ENCODE assay signal across 30 cellular contexts in the genomic region with DNA sequence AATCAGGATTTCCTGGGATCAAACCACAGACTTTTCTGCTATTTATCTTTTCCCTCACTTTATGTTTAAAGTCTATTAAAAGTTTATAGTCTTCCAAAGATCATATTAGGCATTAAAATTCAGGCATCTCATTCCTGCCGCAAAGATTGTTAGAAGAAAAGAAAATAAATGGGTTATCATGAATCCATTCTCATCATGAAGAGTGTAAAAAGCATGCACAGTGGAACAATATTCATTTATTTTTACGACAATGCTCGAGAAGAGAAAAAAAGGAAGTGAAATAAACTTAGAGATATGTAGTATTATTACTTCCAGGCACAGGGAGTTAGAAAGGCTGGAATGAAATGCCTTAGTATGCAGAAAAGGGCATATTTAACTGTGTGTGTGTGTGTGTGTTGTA.
"Had no signal": no experiment of that assay in that cellular context is flagged by ENCODE, and none has a peak within 500 bp of the region (broad histone marks: within the 10 kb centered on the region; RNA-seq: fewer than 3 reads in every experiment).

No MANE protein-coding gene starts in this region.

- H3K36me3 ChIP-seq: heart right ventricle, lower lobe of right lung, ovary, prostate gland, spleen, suprapubic skin, tibial artery, upper lobe of right lung had no signal

- H3K4me1 ChIP-seq: foreskin keratinocyte, lower lobe of right lung, prostate gland, spleen, suprapubic skin, tibial artery, upper lobe of right lung had no signal

- H3K9me3 Mint-ChIP-seq: activated CD4-positive, alpha-beta memory T cell treated with anti-CD3 and anti-CD28 coated beads, Interleukin-2, amount 10 ng/mL, durations not matched to agents 7 days and 5 days; activated CD4-positive, alpha-beta T cell treated with anti-CD3 and anti-CD28 coated beads, Interleukin-2, amount 10 ng/mL, durations not matched to agents 7 days and 5 days; activated naive CD4-positive, alpha-beta T cell treated with anti-CD3 and anti-CD28 coated beads, Interleukin-2, amount 10 ng/mL, durations not matched to agents 7 days and 5 days; activated naive CD8-positive, alpha-beta T cell treated with anti-CD3 and anti-CD28 coated beads, Interleukin-2, amount 10 ng/mL, durations not matched to agents 7 days and 5 days; effector memory CD8-positive, alpha-beta T cell; naive B cell; nephron progenitor cell; T-helper 1 cell treated with Interleukin-12 subunit alpha and Interleukin-12 subunit beta and Interleukin-4 antibody, amounts not matched to agents 30 μg/mL and 1 μg/mL, for 36 hours; WTC11 had no signal

- H3K9me3 ChIP-seq: heart right ventricle, lower lobe of right lung, ovary, prostate gland, spleen, suprapubic skin, tibial artery, upper lobe of right lung had no signal

- H3K4me3 Mint-ChIP-seq: activated CD4-positive, alpha-beta memory T cell treated with anti-CD3 and anti-CD28 coated beads, Interleukin-2, amount 10 ng/mL, durations not matched to agents 7 days and 5 days; activated CD4-positive, alpha-beta T cell treated with anti-CD3 and anti-CD28 coated beads, Interleukin-2, amount 10 ng/mL, durations not matched to agents 7 days and 5 days; activated naive CD4-positive, alpha-beta T cell treated with anti-CD3 and anti-CD28 coated beads, Interleukin-2, amount 10 ng/mL, durations not matched to agents 7 days and 5 days; activated naive CD8-positive, alpha-beta T cell treated with anti-CD3 and anti-CD28 coated beads, Interleukin-2, amount 10 ng/mL, durations not matched to agents 7 days and 5 days; activated T-cell treated with anti-CD3 and anti-CD28 coated beads, Interleukin-2, amount 50 U/mL, for 24 hours; effector memory CD8-positive, alpha-beta T cell; naive B cell; nephron progenitor cell; T-helper 1 cell treated with Interleukin-12 subunit alpha and Interleukin-12 subunit beta and Interleukin-4 antibody, amounts not matched to agents 30 μg/mL and 1 μg/mL, for 36 hours; WTC11 had no signal

- DNase-seq: activated CD4-positive, alpha-beta memory T cell treated with anti-CD3 and anti-CD28 coated beads, Interleukin-2, amount 10 ng/mL, durations not matched to agents 7 days and 5 days; activated CD4-positive, alpha-beta T cell treated with anti-CD3 and anti-CD28 coated beads for 1 hour; activated CD4-positive, alpha-beta T cell treated with anti-CD3 and anti-CD28 coated beads, Interleukin-2, amount 10 ng/mL, durations not matched to agents 7 days and 5 days; activated CD8-positive, alpha-beta memory T cell treated with anti-CD3 and anti-CD28 coated beads, Interleukin-2, amount 50 U/mL, for 48 hours; activated gamma-delta T cell; activated naive CD4-positive, alpha-beta T cell treated with anti-CD3 and anti-CD28 coated beads, Interleukin-2, amount 10 ng/mL, durations not matched to agents 7 days and 5 days; activated naive CD8-positive, alpha-beta T cell treated with anti-CD3 and anti-CD28 coated beads, Interleukin-2, amount 10 ng/mL, durations not matched to agents 7 days and 5 days; activated T-cell treated with anti-CD3 and anti-CD28 coated beads, Interleukin-2, amount 50 U/mL, for 24 hours; caudate nucleus; cortex of kidney; effector memory CD8-positive, alpha-beta T cell; foreskin keratinocyte; heart right ventricle; kidney glomerular epithelial cell; lower lobe of right lung; mesendoderm; naive B cell; nephron progenitor cell; ovary; retina; spleen; stimulated activated naive CD4-positive, alpha-beta T cell; tibial artery; upper lobe of right lung had no signal

- H3K27me3 ChIP-seq: foreskin keratinocyte, ovary, spleen, suprapubic skin, tibial artery, upper lobe of right lung had no signal

- H3K36me3 Mint-ChIP-seq: activated naive CD4-positive, alpha-beta T cell treated with anti-CD3 and anti-CD28 coated beads, Interleukin-2, amount 10 ng/mL, durations not matched to agents 7 days and 5 days; activated naive CD8-positive, alpha-beta T cell treated with anti-CD3 and anti-CD28 coated beads, Interleukin-2, amount 10 ng/mL, durations not matched to agents 7 days and 5 days; naive B cell; WTC11 had no signal

- ATAC-seq: effector memory CD8-positive, alpha-beta T cell; esophagus mucosa; foreskin keratinocyte; heart right ventricle; left lobe of liver; lower lobe of right lung; upper lobe of right lung; WTC11 had no signal

- H3K27me3 Mint-ChIP-seq: activated CD4-positive, alpha-beta memory T cell treated with anti-CD3 and anti-CD28 coated beads, Interleukin-2, amount 10 ng/mL, durations not matched to agents 7 days and 5 days; activated CD4-positive, alpha-beta T cell treated with anti-CD3 and anti-CD28 coated beads, Interleukin-2, amount 10 ng/mL, durations not matched to agents 7 days and 5 days; activated naive CD4-positive, alpha-beta T cell treated with anti-CD3 and anti-CD28 coated beads, Interleukin-2, amount 10 ng/mL, durations not matched to agents 7 days and 5 days; activated naive CD8-positive, alpha-beta T cell treated with anti-CD3 and anti-CD28 coated beads, Interleukin-2, amount 10 ng/mL, durations not matched to agents 7 days and 5 days; activated T-cell treated with anti-CD3 and anti-CD28 coated beads, Interleukin-2, amount 50 U/mL, for 24 hours; effector memory CD8-positive, alpha-beta T cell; naive B cell had no signal

- H3K27ac Mint-ChIP-seq: activated CD4-positive, alpha-beta memory T cell treated with anti-CD3 and anti-CD28 coated beads, Interleukin-2, amount 10 ng/mL, durations not matched to agents 7 days and 5 days; activated CD4-positive, alpha-beta T cell treated with anti-CD3 and anti-CD28 coated beads, Interleukin-2, amount 10 ng/mL, durations not matched to agents 7 days and 5 days; activated naive CD4-positive, alpha-beta T cell treated with anti-CD3 and anti-CD28 coated beads, Interleukin-2, amount 10 ng/mL, durations not matched to agents 7 days and 5 days; activated naive CD8-positive, alpha-beta T cell treated with anti-CD3 and anti-CD28 coated beads, Interleukin-2, amount 10 ng/mL, durations not matched to agents 7 days and 5 days; activated T-cell treated with anti-CD3 and anti-CD28 coated beads, Interleukin-2, amount 50 U/mL, for 24 hours; effector memory CD8-positive, alpha-beta T cell; naive B cell; nephron progenitor cell; T-helper 1 cell treated with Interleukin-12 subunit alpha and Interleukin-12 subunit beta and Interleukin-4 antibody, amounts not matched to agents 30 μg/mL and 1 μg/mL, for 36 hours; WTC11 had no signal

- H3K4me1 Mint-ChIP-seq: activated CD4-positive, alpha-beta memory T cell treated with anti-CD3 and anti-CD28 coated beads, Interleukin-2, amount 10 ng/mL, durations not matched to agents 7 days and 5 days; activated CD4-positive, alpha-beta T cell treated with anti-CD3 and anti-CD28 coated beads, Interleukin-2, amount 10 ng/mL, durations not matched to agents 7 days and 5 days; activated naive CD4-positive, alpha-beta T cell treated with anti-CD3 and anti-CD28 coated beads, Interleukin-2, amount 10 ng/mL, durations not matched to agents 7 days and 5 days; activated naive CD8-positive, alpha-beta T cell treated with anti-CD3 and anti-CD28 coated beads, Interleukin-2, amount 10 ng/mL, durations not matched to agents 7 days and 5 days; naive B cell; WTC11 had no signal

- H3K27ac ChIP-seq: foreskin keratinocyte, heart right ventricle, lower lobe of right lung, ovary, prostate gland, spleen, suprapubic skin, tibial artery, upper lobe of right lung had no signal

- H3K4me3 ChIP-seq: heart right ventricle, lower lobe of right lung, ovary, prostate gland, spleen, suprapubic skin, tibial artery, upper lobe of right lung had no signal
